In genomic region chr22:19446603-19447387, GRCh38 we compare ENCODE assay signal across 6 cellular contexts. TPM values are rescaled to one million over a fixed set of nuclear protein-coding genes. Genes with fewer than 3 reads are reported as not detected.
A peak's percentile ranks its signal among the peaks of the same experiment; 100 is the strongest.
DNase-seq lines count a peak whose midpoint lies in the region; ATAC-seq and TF ChIP-seq lines count a peak whose summit lies in the region.

No MANE protein-coding gene starts in this region.

- peaks cover 36 to 39% of the 10 kb centered on the region in 2 donors for H3K4me1 Mint-ChIP-seq in natural killer cell treated with Interleukin-12 subunit alpha and Interleukin-12 subunit beta and Interleukin-15 and Interleukin-18, amount 100 ng/mL, for 72 hours (ENCODE audit: low read depth in 2 of 2)

- peak; percentile 17 for DNase-seq in NCI-H2227 treated with DMSO at 0.1 percent for 48 hours (lab: John Stamatoyannopoulos, UW)
- DNase-seq in NCI-H2227 (lab: John Stamatoyannopoulos, UW; ENCODE audit: unreplicated experiment), result no peak
- DNase-seq in body of pancreas, result peak in 1 of 4 donors; percentile 15
- peak; percentile 55 for DNase-seq in natural killer cell treated with Interleukin-12 subunit alpha and Interleukin-12 subunit beta and Interleukin-15 and Interleukin-18, amount 100 ng/mL, for 72 hours (ENCODE audit: low spot score)
- DNase-seq in occipital lobe (lab: John Stamatoyannopoulos, UW), result no peak

- H3K9me3 Mint-ChIP-seq in natural killer cell treated with Interleukin-12 subunit alpha and Interleukin-12 subunit beta and Interleukin-15 and Interleukin-18, amount 100 ng/mL, for 72 hours, result no peaks in the 10 kb centered on the region

- H3K27ac Mint-ChIP-seq in natural killer cell treated with Interleukin-12 subunit alpha and Interleukin-12 subunit beta and Interleukin-15 and Interleukin-18, amount 100 ng/mL, for 72 hours, result peak overlapping the region; percentile 90 to 91

- no peaks in the 10 kb centered on the region for H3K36me3 ChIP-seq in body of pancreas (replicated peaks in 1 of 2; ENCODE audit: insufficient read depth in 1 of 2, low read depth in 2 of 2)

- H3K27me3 ChIP-seq in body of pancreas, result no peaks in the 10 kb centered on the region

- TF ChIP-seq POLR2A in body of pancreas (IDR thresholded peaks at IDR 0.05), result no peak

- peak; percentile 5 for ATAC-seq in body of pancreas
- ATAC-seq in natural killer cell treated with Interleukin-12 subunit alpha and Interleukin-12 subunit beta and Interleukin-15 and Interleukin-18, amount 100 ng/mL, for 72 hours, result peak in 1 of 2 donors; percentile 1
- no peak for ATAC-seq in HG02610 (IDR thresholded peaks at IDR 0.05; ENCODE audit: unreplicated experiment)

- H3K36me3 Mint-ChIP-seq in natural killer cell treated with Interleukin-12 subunit alpha and Interleukin-12 subunit beta and Interleukin-15 and Interleukin-18, amount 100 ng/mL, for 72 hours, result peaks cover 5% of the 10 kb centered on the region

- H3K4me3 Mint-ChIP-seq in natural killer cell treated with Interleukin-12 subunit alpha and Interleukin-12 subunit beta and Interleukin-15 and Interleukin-18, amount 100 ng/mL, for 72 hours, result peak overlapping the region; percentile 97

- no peaks in the 10 kb centered on the region for H3K27me3 Mint-ChIP-seq in natural killer cell treated with Interleukin-12 subunit alpha and Interleukin-12 subunit beta and Interleukin-15 and Interleukin-18, amount 100 ng/mL, for 72 hours

- no peaks in the 10 kb centered on the region for H3K9me3 ChIP-seq in body of pancreas

- H3K4me1 ChIP-seq in body of pancreas, result peaks cover 41% of the 10 kb centered on the region

- intact Hi-C loops in body of pancreas (cut with DNase I), result no loop called here

- WGBS in body of pancreas, 2 donors, result 13 to 19% methylated on average over 21 to 31 of the region's 31 CpGs

- peak overlapping the region; percentile 61 to 72 for H3K4me3 ChIP-seq in body of pancreas

- H3K27ac ChIP-seq in body of pancreas, result peak overlapping the region; percentile 95 to 99 (median 97)

- no peak for TF ChIP-seq CTCF in body of pancreas (IDR thresholded peaks at IDR 0.05)

RNA-seq across cellular contexts. Expression of gene C22orf39, which starts 0.7 kb away (rescaled TPM):
- total RNA-seq in body of pancreas, result 10 to 100 TPM; 36.1 to 49.8 TPM
- 10 to 100 TPM; 27.6 to 36.8 TPM for total RNA-seq in natural killer cell treated with Interleukin-12 subunit alpha and Interleukin-12 subunit beta and Interleukin-15 and Interleukin-18, amount 100 ng/mL, for 72 hours
- total RNA-seq in occipital lobe, result 31.8 TPM

RNA-seq across cellular contexts. Expression of gene MRPL40, which starts 14.4 kb away (rescaled TPM):
- total RNA-seq in body of pancreas (10 to 100 TPM in 1 of 2 donors, 1 to 10 TPM in 1; 4.0 to 13.5 TPM), occipital lobe (10.0 TPM)
- total RNA-seq in natural killer cell treated with Interleukin-12 subunit alpha and Interleukin-12 subunit beta and Interleukin-15 and Interleukin-18, amount 100 ng/mL, for 72 hours, result 10 to 100 TPM; 14.3 to 21.3 TPM

RNA-seq across cellular contexts. Expression of gene HIRA, which starts 15.3 kb away (rescaled TPM):
- total RNA-seq in body of pancreas (10 to 100 TPM; 10.6 to 12.9 TPM), occipital lobe (24.5 TPM)
- total RNA-seq in natural killer cell treated with Interleukin-12 subunit alpha and Interleukin-12 subunit beta and Interleukin-15 and Interleukin-18, amount 100 ng/mL, for 72 hours, result 10 to 100 TPM; 40.5 to 62.7 TPM

RNA-seq across cellular contexts. Expression of gene UFD1, which starts 32.2 kb away (rescaled TPM):
- total RNA-seq in body of pancreas (10 to 100 TPM; 13.2 to 27.2 TPM), occipital lobe (22.3 TPM)
- total RNA-seq in natural killer cell treated with Interleukin-12 subunit alpha and Interleukin-12 subunit beta and Interleukin-15 and Interleukin-18, amount 100 ng/mL, for 72 hours, result 100 to 1,000 TPM; 104 to 109 TPM

RNA-seq across cellular contexts. Expression of gene CDC45, which starts 32.9 kb away (rescaled TPM):
- total RNA-seq in body of pancreas (not detected), occipital lobe (1.4 TPM)
- 100 to 1,000 TPM in 1 of 2 donors, 10 to 100 TPM in 1; 57.8 to 137 TPM for total RNA-seq in natural killer cell treated with Interleukin-12 subunit alpha and Interleukin-12 subunit beta and Interleukin-15 and Interleukin-18, amount 100 ng/mL, for 72 hours

Comparison
In these comparisons a context has a peak if more than half of its experiments do, and no peak if none do; other contexts are left out.
1. DNase-seq: peak in NCI-H2227 treated with DMSO at 0.1 percent for 48 hours (single experiment) and natural killer cell treated with Interleukin-12 subunit alpha and Interleukin-12 subunit beta and Interleukin-15 and Interleukin-18, amount 100 ng/mL, for 72 hours (single experiment); none in NCI-H2227 (single experiment) and occipital lobe (single experiment).